In genomic region chr1:3898475-3898735, GRCh38 we compare ENCODE assay signal across 1 cellular context.
TF ChIP-seq lines count a peak whose summit lies in the region.

No MANE protein-coding gene starts in this region.

TF ChIP-seq in GM23338, 12 proteins besides CTCF, POLR2A, EP300 and RAD21:
- TF ChIP-seq EZH2 (IDR thresholded peaks at IDR 0.05; ENCODE audit: low read depth, unreplicated experiment) (no peak), REST (IDR thresholded peaks at IDR 0.05; ENCODE audit: unreplicated experiment) (no peak), EZH2phosphoT487 (IDR thresholded peaks at IDR 0.05; ENCODE audit: unreplicated experiment) (no peak), POLR2AphosphoS5 (IDR thresholded peaks at IDR 0.05; ENCODE audit: low read depth) (no peak), ZNF462 (CRISPR knock-in tag; IDR thresholded peaks at IDR 0.05) (no peak)
- TF ChIP-seq, protein P1, sequence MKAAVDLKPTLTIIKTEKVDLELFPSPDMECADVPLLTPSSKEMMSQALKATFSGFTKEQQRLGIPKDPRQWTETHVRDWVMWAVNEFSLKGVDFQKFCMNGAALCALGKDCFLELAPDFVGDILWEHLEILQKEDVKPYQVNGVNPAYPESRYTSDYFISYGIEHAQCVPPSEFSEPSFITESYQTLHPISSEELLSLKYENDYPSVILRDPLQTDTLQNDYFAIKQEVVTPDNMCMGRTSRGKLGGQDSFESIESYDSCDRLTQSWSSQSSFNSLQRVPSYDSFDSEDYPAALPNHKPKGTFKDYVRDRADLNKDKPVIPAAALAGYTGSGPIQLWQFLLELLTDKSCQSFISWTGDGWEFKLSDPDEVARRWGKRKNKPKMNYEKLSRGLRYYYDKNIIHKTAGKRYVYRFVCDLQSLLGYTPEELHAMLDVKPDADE (IDR thresholded peaks at IDR 0.05): no peak
